Comparison of ENCODE assay signal across 8 cellular contexts in genomic region chr22:37843746-37844089, GRCh38. TPM values are rescaled to one million over a fixed set of nuclear protein-coding genes. Genes with fewer than 3 reads are reported as not detected.
DNase-seq lines count a peak whose midpoint lies in the region; ATAC-seq and TF ChIP-seq lines count a peak whose summit lies in the region.

No MANE protein-coding gene starts in this region.

- H2AFZ ChIP-seq in osteoblast (ENCODE audit: low read length), result peak overlapping the region; percentile 85

- H3K27ac Mint-ChIP-seq in activated CD8-positive, alpha-beta memory T cell treated with anti-CD3 and anti-CD28 coated beads, Interleukin-2, amount 10 ng/mL, durations not matched to agents 7 days and 5 days, result peak overlapping the region; percentile 91

- no peaks in the 10 kb centered on the region for H3K27me3 ChIP-seq in HL-60 (ENCODE audit: insufficient read depth, poor library complexity, severe bottlenecking)
- no peaks in the 10 kb centered on the region for H3K27me3 ChIP-seq in osteoblast (ENCODE audit: insufficient read depth, low read length)
- no peaks in the 10 kb centered on the region for H3K27me3 ChIP-seq in aorta (ENCODE audit: control insufficient read depth in 1 of 2, insufficient read depth in 2 of 2, low read length in 1 of 2)

- intact Hi-C loops in aorta (cut with DNase I), result no loop called here

- peaks cover 19% of the 10 kb centered on the region for H4K20me1 ChIP-seq in osteoblast (ENCODE audit: insufficient read depth, low read length)

- H3K36me3 Mint-ChIP-seq in activated CD8-positive, alpha-beta memory T cell treated with anti-CD3 and anti-CD28 coated beads, Interleukin-2, amount 10 ng/mL, durations not matched to agents 7 days and 5 days, result peaks cover 15% of the 10 kb centered on the region

- H3K9me3 Mint-ChIP-seq in activated CD8-positive, alpha-beta memory T cell treated with anti-CD3 and anti-CD28 coated beads, Interleukin-2, amount 10 ng/mL, durations not matched to agents 7 days and 5 days (ENCODE audit: low read depth), result no peaks in the 10 kb centered on the region

- peak overlapping the region; percentile 78 for H3K4me3 ChIP-seq in HL-60 (replicated peaks; ENCODE audit: insufficient read depth, low read length)
- H3K4me3 ChIP-seq in fibroblast of mammary gland (ENCODE audit: control insufficient read depth, low read depth, low read length), result peak overlapping the region; percentile 73
- peak overlapping the region; percentile 92 for H3K4me3 ChIP-seq in osteoblast (ENCODE audit: insufficient read depth, low read length)
- H3K4me3 ChIP-seq in aorta (ENCODE audit: low read length in 2 of 2), result peak overlapping the region; percentile 83 to 94

- H3K4me1 ChIP-seq in osteoblast (ENCODE audit: insufficient read depth, low read length), result peaks cover 12% of the 10 kb centered on the region
- H3K4me1 ChIP-seq in aorta (ENCODE audit: control insufficient read depth in 1 of 2, insufficient read depth in 2 of 2, low read length in 2 of 2), result peaks cover 0 to 3% of the 10 kb centered on the region in 2 donors

- ATAC-seq in GM21390 (IDR thresholded peaks at IDR 0.05; ENCODE audit: unreplicated experiment) (peak; percentile 36), aorta (ENCODE audit: low FRiP score) (peak; percentile 51)
- ATAC-seq in activated CD8-positive, alpha-beta memory T cell treated with anti-CD3 and anti-CD28 coated beads, Interleukin-2, amount 10 ng/mL, durations not matched to agents 7 days and 5 days, result peak; percentile 52

- peak overlapping the region; percentile 70 for H3K27ac ChIP-seq in HL-60 (replicated peaks)
- peak overlapping the region; percentile 71 for H3K27ac ChIP-seq in osteoblast (ENCODE audit: low read depth, low read length)
- H3K27ac ChIP-seq in aorta (ENCODE audit: low read depth in 1 of 2, low read length in 2 of 2), result peak overlapping the region; percentile 23 to 38

- H3K27me3 Mint-ChIP-seq in activated CD8-positive, alpha-beta memory T cell treated with anti-CD3 and anti-CD28 coated beads, Interleukin-2, amount 10 ng/mL, durations not matched to agents 7 days and 5 days, result no peaks in the 10 kb centered on the region

- H3K4me1 Mint-ChIP-seq in activated CD8-positive, alpha-beta memory T cell treated with anti-CD3 and anti-CD28 coated beads, Interleukin-2, amount 10 ng/mL, durations not matched to agents 7 days and 5 days, result peaks cover 32% of the 10 kb centered on the region

- H3K4me2 ChIP-seq in osteoblast (ENCODE audit: insufficient read depth, low read length), result peak overlapping the region; percentile 93

- H3K4me3 Mint-ChIP-seq in activated CD8-positive, alpha-beta memory T cell treated with anti-CD3 and anti-CD28 coated beads, Interleukin-2, amount 10 ng/mL, durations not matched to agents 7 days and 5 days, result peak overlapping the region; percentile 92

- H3K36me3 ChIP-seq in osteoblast (ENCODE audit: insufficient read depth, low read length) (peaks cover 12% of the 10 kb centered on the region), aorta (ENCODE audit: control insufficient read depth in 1 of 2, insufficient read depth in 2 of 2, low read length in 1 of 2) (no peaks in the 10 kb centered on the region)

- CTCF ChIA-PET in activated CD8-positive, alpha-beta memory T cell treated with anti-CD3 and anti-CD28 coated beads, Interleukin-2, amount 10 ng/mL, durations not matched to agents 7 days and 5 days (lab: Charles Lee), result interaction anchor here (1.0 to 4.2 kb wide), 12 partner anchors 18 to 210 kb away, joined by 3 to 37 read pairs (median 5); partner anchors contain the start of genes C22orf23 and POLR2F

- H3K9me3 ChIP-seq in osteoblast (ENCODE audit: low read depth, low read length), result no peaks in the 10 kb centered on the region
- H3K9me3 ChIP-seq in aorta (ENCODE audit: control insufficient read depth, low read length), result no peaks in the 10 kb centered on the region

- TF ChIP-seq CTCF in HL-60 (IDR thresholded peaks at IDR 0.05; ENCODE audit: insufficient read depth, low read length) (no peak), fibroblast of mammary gland (conservative IDR thresholded peaks at IDR 0.05; ENCODE audit: control insufficient read depth, insufficient read depth, low read depth, low read length) (no peak), osteoblast (IDR thresholded peaks at IDR 0.05; ENCODE audit: extremely low read depth, low read depth, low read length) (no peak)

- DNase-seq in D341Med (ENCODE audit: low spot score) (peak; percentile 86), HL-60 (ENCODE audit: low read depth in 1 of 2, low spot score in 1 of 2) (peak in 1 of 2 experiments; percentile 48), fibroblast of mammary gland (ENCODE audit: low read depth) (no peak), osteoblast (ENCODE audit: insufficient read length, low spot score, missing footprints) (peak; percentile 93), aorta (peak; percentile 65 to 86), dermis blood vessel endothelial cell (no peak)
- DNase-seq in activated CD8-positive, alpha-beta memory T cell treated with anti-CD3 and anti-CD28 coated beads, Interleukin-2, amount 10 ng/mL, durations not matched to agents 7 days and 5 days, result peak; percentile 74

- peaks cover 39% of the 10 kb centered on the region for H3K79me2 ChIP-seq in osteoblast (ENCODE audit: insufficient read depth, low read length)

- WGBS in aorta, 2 donors, result 0 to 1% methylated on average over 30 to 46 of the region's 46 CpGs

RNA-seq across cellular contexts. Expression of gene ANKRD54, which starts 0.4 kb away (rescaled TPM):
- 10 to 100 TPM; 27.2 to 31.2 TPM for total RNA-seq in activated CD8-positive, alpha-beta memory T cell treated with anti-CD3 and anti-CD28 coated beads, Interleukin-2, amount 10 ng/mL, durations not matched to agents 7 days and 5 days
- total RNA-seq in osteoblast, result 20.6 and 23.9 TPM in 2 replicates
- 10 to 100 TPM; 11.0 to 16.7 TPM for total RNA-seq in aorta
- polyA plus RNA-seq in aorta, result 10 to 100 TPM; 12.4 to 17.3 TPM
- total RNA-seq in dermis blood vessel endothelial cell, result 43.6 and 44.3 TPM in 2 replicates

RNA-seq across cellular contexts. Expression of gene EIF3L, which starts 5.5 kb away (rescaled TPM):
- total RNA-seq in activated CD8-positive, alpha-beta memory T cell treated with anti-CD3 and anti-CD28 coated beads, Interleukin-2, amount 10 ng/mL, durations not matched to agents 7 days and 5 days, result 100 to 1,000 TPM; 218 to 370 TPM
- total RNA-seq in osteoblast, result 280 and 330 TPM in 2 replicates
- 100 to 1,000 TPM; 276 to 356 TPM for total RNA-seq in aorta
- 100 to 1,000 TPM; 307 to 366 TPM for polyA plus RNA-seq in aorta
- total RNA-seq in dermis blood vessel endothelial cell, result 358 and 454 TPM in 2 replicates

RNA-seq across cellular contexts. Expression of gene GALR3, which starts 20.5 kb away (rescaled TPM):
- not detected for total RNA-seq in activated CD8-positive, alpha-beta memory T cell treated with anti-CD3 and anti-CD28 coated beads, Interleukin-2, amount 10 ng/mL, durations not matched to agents 7 days and 5 days
- total RNA-seq in osteoblast, result not detected in 2 replicates
- total RNA-seq in aorta, result not detected
- under 1 TPM in 1 of 2 donors, not detected in 1; 0.28 TPM for polyA plus RNA-seq in aorta
- 0.14 TPM in 1 of 2 replicates, not detected in the other for total RNA-seq in dermis blood vessel endothelial cell

RNA-seq across cellular contexts. Expression of gene GCAT, which starts 36.0 kb away (rescaled TPM):
- total RNA-seq in activated CD8-positive, alpha-beta memory T cell treated with anti-CD3 and anti-CD28 coated beads, Interleukin-2, amount 10 ng/mL, durations not matched to agents 7 days and 5 days, result 10 to 100 TPM; 14.9 to 18.3 TPM
- total RNA-seq in osteoblast (25.9 and 26.8 TPM in 2 replicates), aorta (1 to 10 TPM; 4.4 to 5.8 TPM), dermis blood vessel endothelial cell (24.5 and 37.6 TPM in 2 replicates)
- 10 to 100 TPM in 1 of 2 donors, 1 to 10 TPM in 1; 6.9 to 21.4 TPM for polyA plus RNA-seq in aorta

Comparison
In these comparisons a context has a peak if more than half of its experiments do, and no peak if none do; other contexts are left out.
1. DNase-seq: peak in D341Med (single experiment), activated CD8-positive, alpha-beta memory T cell treated with anti-CD3 and anti-CD28 coated beads, Interleukin-2, amount 10 ng/mL, durations not matched to agents 7 days and 5 days (single experiment), osteoblast (single experiment) and aorta (2 of 2); none in fibroblast of mammary gland (single experiment) and dermis blood vessel endothelial cell (single experiment).
2. Peak in every context shown above with its lines, with median percentiles within 50 percentile points of each other: ATAC-seq, H3K27ac ChIP-seq and H3K4me3 ChIP-seq.